Comparison of ENCODE assay signal across 26 cellular contexts in the genomic region with DNA sequence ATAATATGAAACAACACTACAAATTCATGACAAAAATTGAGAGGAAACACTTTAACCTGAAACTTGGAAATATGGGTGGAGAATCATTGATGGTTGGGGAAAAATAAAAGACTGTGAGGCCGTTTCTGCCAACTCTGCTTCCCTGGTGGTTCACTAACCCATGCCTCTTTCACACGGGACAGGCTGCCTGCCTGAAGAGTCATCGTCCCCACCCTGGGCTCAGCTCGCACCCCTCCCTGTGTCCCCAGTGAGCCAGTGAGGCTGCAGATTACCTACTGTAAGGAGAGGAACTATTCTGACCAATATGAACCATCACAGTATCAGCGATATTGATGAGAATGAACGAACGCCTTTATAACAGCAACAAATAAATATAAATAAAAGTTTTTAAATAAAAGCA.
DNase-seq lines count a peak whose midpoint lies in the region; ATAC-seq, FAIRE-seq and TF ChIP-seq lines count a peak whose summit lies in the region.
"Had no signal": no experiment of that assay in that cellular context is flagged by ENCODE, and none has a peak within 500 bp of the region (broad histone marks: within the 10 kb centered on the region; RNA-seq: fewer than 3 reads in every experiment).

No MANE protein-coding gene starts in this region.

- intact Hi-C loops in mucosa of descending colon (cut with DNase I, micrococcal nuclease), result no loop called here
- intact Hi-C loops in kidney (cut with DNase I), result no loop called here

- peak overlapping the region; percentile 40 to 84 for H2BK12ac ChIP-seq in mesenchymal stem cell (ENCODE audit: low read length in 2 of 2)

- DNase-seq in GM23338 (ENCODE audit: low spot score) (no peak), WTC11 (ENCODE audit: low spot score) (no peak), mesenchymal stem cell (no peak), mucosa of descending colon (no peak), NOMO-1 (lab: John Stamatoyannopoulos, UW; ENCODE audit: unreplicated experiment in 2 of 2) (no peak), kidney (no peak)
- no peak for DNase-seq in activated T-cell treated with anti-CD3 and anti-CD28 coated beads, Interleukin-2, amount 50 U/mL, for 24 hours
- DNase-seq: ACHN; Calu3; DMS153; IMR-90; NCI-H1092 treated with DMSO at 0.1 percent for 48 hours; NCI-H1436; NCI-H187 treated with DMSO at 0.1 percent for 48 hours; NCI-H446; NCI-H524 treated with DMSO at 0.1 percent for 48 hours; NCI-H774; NK-92 treated with Interleukin-12 subunit alpha and Interleukin-12 subunit beta, amount 100 ng/mL, for 24 hours; Right ventricle myocardium superior; RPMI8226 had no signal

- H2BK120ac ChIP-seq in mesenchymal stem cell (ENCODE audit: low read depth, low read length), result peak overlapping the region; percentile 42

- H3K9me3 Mint-ChIP-seq in GM23338 (no peaks in the 10 kb centered on the region), WTC11 (no peaks in the 10 kb centered on the region)
- peaks cover 7% of the 10 kb centered on the region for H3K9me3 Mint-ChIP-seq in activated T-cell treated with anti-CD3 and anti-CD28 coated beads, Interleukin-2, amount 50 U/mL, for 24 hours

- no peak overlapping the region for H3K4ac ChIP-seq in mesenchymal stem cell (ENCODE audit: low read depth in 1 of 2, low read length in 2 of 2)

- no peak overlapping the region for H3K27ac ChIP-seq in ACC112 (ENCODE audit: low read depth, low read length)
- no peak overlapping the region for H3K27ac ChIP-seq in GM23338 (ENCODE audit: low read depth)
- no peak overlapping the region for H3K27ac ChIP-seq in mesenchymal stem cell (ENCODE audit: low read length, poor library complexity, severe bottlenecking)
- H3K27ac ChIP-seq in kidney (ENCODE audit: low read depth in 2 of 2, low read length in 2 of 2), result no peak overlapping the region
- H3K27ac ChIP-seq: 22Rv1, KMS-11, SJSA1 had no signal

- H3K4me2 ChIP-seq in GM23338 (no peak overlapping the region), mesenchymal stem cell (ENCODE audit: low read length, poor library complexity, severe bottlenecking) (no peak overlapping the region)
- H3K4me2 ChIP-seq: KMS-11 had no signal

- H3K9ac ChIP-seq in mesenchymal stem cell (ENCODE audit: low read length) (no peak overlapping the region), kidney (ENCODE audit: low read length in 2 of 2) (no peak overlapping the region)
- H3K9ac ChIP-seq: KMS-11 had no signal

- no peaks in the 10 kb centered on the region for H3K27me3 Mint-ChIP-seq in GM23338 (ENCODE audit: insufficient read depth, low read depth, poor library complexity)
- H3K27me3 Mint-ChIP-seq in WTC11 (ENCODE audit: low read depth), result no peaks in the 10 kb centered on the region
- no peaks in the 10 kb centered on the region for H3K27me3 Mint-ChIP-seq in activated T-cell treated with anti-CD3 and anti-CD28 coated beads, Interleukin-2, amount 50 U/mL, for 24 hours

- POLR2A ChIA-PET in WTC11 (lab: Charles Lee), result no interaction called here

- H3K79me2 ChIP-seq in ACC112 (ENCODE audit: control insufficient read depth, insufficient read depth, low read length, unreplicated experiment), result no peaks in the 10 kb centered on the region
- no peaks in the 10 kb centered on the region for H3K79me2 ChIP-seq in GM23338 (replicated peaks; ENCODE audit: insufficient read depth)

- WGBS in mesenchymal stem cell, result 65% methylated on average over 4 of the region's 7 CpGs

- H2AK5ac ChIP-seq in mesenchymal stem cell (ENCODE audit: low read length, severe bottlenecking), result no peak overlapping the region

- no peak overlapping the region for H4K91ac ChIP-seq in mesenchymal stem cell (ENCODE audit: low read length)

- 0 out of 2 replicates have a peak, but pooled peaks cover 6% of the 10 kb centered on the region for H3K9me2 ChIP-seq in GM23338 (ENCODE audit: insufficient read depth)

- CTCF ChIA-PET in WTC11 (lab: Charles Lee), result no interaction called here

- no peak overlapping the region for H3K23ac ChIP-seq in mesenchymal stem cell (ENCODE audit: low read length in 2 of 2)

- H3K36me3 Mint-ChIP-seq in GM23338 (ENCODE audit: low read depth) (no peaks in the 10 kb centered on the region; the same call in 2 of the 3 replicates), WTC11 (no peaks in the 10 kb centered on the region)
- no peaks in the 10 kb centered on the region for H3K36me3 Mint-ChIP-seq in activated T-cell treated with anti-CD3 and anti-CD28 coated beads, Interleukin-2, amount 50 U/mL, for 24 hours (ENCODE audit: low read depth)

- H2BK5ac ChIP-seq in mesenchymal stem cell (ENCODE audit: low read depth, low read length, poor library complexity, severe bottlenecking), result no peak overlapping the region

- H4K8ac ChIP-seq in mesenchymal stem cell (ENCODE audit: low read length), result peak overlapping the region; percentile 27

- H3K27me3 ChIP-seq in ACC112 (ENCODE audit: insufficient read depth, low read length), result no peaks in the 10 kb centered on the region
- H3K27me3 ChIP-seq in GM23338 (ENCODE audit: insufficient read depth), result no peaks in the 10 kb centered on the region
- no peaks in the 10 kb centered on the region for H3K27me3 ChIP-seq in mesenchymal stem cell (ENCODE audit: control insufficient read depth in 1 of 2, insufficient read depth in 1 of 2, low read length in 2 of 2)
- H3K27me3 ChIP-seq: SJSA1 had no signal

- no peak overlapping the region for H3K14ac ChIP-seq in mesenchymal stem cell (ENCODE audit: low read length in 2 of 2)

- H3K9me3 ChIP-seq in mesenchymal stem cell (ENCODE audit: control insufficient read depth, low read length), result no peaks in the 10 kb centered on the region
- H3K9me3 ChIP-seq in mucosa of descending colon, result no peaks in the 10 kb centered on the region
- no peaks in the 10 kb centered on the region for H3K9me3 ChIP-seq in kidney (ENCODE audit: control insufficient read depth in 1 of 2, low read length in 2 of 2)
- H3K9me3 ChIP-seq: SJSA1 had no signal

- H3K4me1 ChIP-seq in ACC112 (ENCODE audit: control insufficient read depth, insufficient read depth, low read length, unreplicated experiment), result peaks cover 17% of the 10 kb centered on the region
- H3K4me1 ChIP-seq in GM23338 (ENCODE audit: insufficient read depth), result peaks cover 9% of the 10 kb centered on the region
- peaks cover 1% of the 10 kb centered on the region for H3K4me1 ChIP-seq in mesenchymal stem cell (ENCODE audit: control insufficient read depth, insufficient read depth, low read depth, low read length)
- H3K4me1 ChIP-seq in mucosa of descending colon (ENCODE audit: low read depth), result no peaks in the 10 kb centered on the region
- no peaks in the 10 kb centered on the region for H3K4me1 ChIP-seq in kidney (ENCODE audit: control insufficient read depth in 1 of 2, insufficient read depth in 1 of 2, low read depth in 1 of 2, low read length in 2 of 2)

- H3K18ac ChIP-seq in mesenchymal stem cell (ENCODE audit: low read depth in 1 of 2, low read length in 2 of 2), result peak overlapping the region in 1 of 2 experiments; percentile 78

- no peaks in the 10 kb centered on the region for H3F3A ChIP-seq in GM23338 (replicated peaks; ENCODE audit: low read depth)

- no peaks in the 10 kb centered on the region for H3K79me1 ChIP-seq in mesenchymal stem cell (replicated peaks; ENCODE audit: low read length, poor library complexity, severe bottlenecking)

- ATAC-seq in GM23338 (peak; percentile 67), WTC11 (peak; percentile 40; the same call in 1 of the 2 replicates), mucosa of descending colon (no peak)
- ATAC-seq: HCT116 had no signal

- H3K4me3 ChIP-seq in ACC112 (ENCODE audit: low read depth, low read length) (no peak overlapping the region), GM23338 (no peak overlapping the region), mesenchymal stem cell (ENCODE audit: insufficient read depth in 1 of 2, low read depth in 1 of 2, low read length in 2 of 2) (no peak overlapping the region), mucosa of descending colon (no peak overlapping the region), kidney (ENCODE audit: low read length in 2 of 2) (no peak overlapping the region)
- H3K4me3 ChIP-seq: SJSA1 had no signal

- H3K27ac Mint-ChIP-seq in GM23338 (no peak overlapping the region), WTC11 (no peak overlapping the region)
- H3K27ac Mint-ChIP-seq in activated T-cell treated with anti-CD3 and anti-CD28 coated beads, Interleukin-2, amount 50 U/mL, for 24 hours, result no peak overlapping the region

- H3K4me1 Mint-ChIP-seq in GM23338 (peaks cover 9% of the 10 kb centered on the region; the same call in 2 of the 3 replicates), WTC11 (peaks cover 11% of the 10 kb centered on the region)
- H3K4me1 Mint-ChIP-seq in activated T-cell treated with anti-CD3 and anti-CD28 coated beads, Interleukin-2, amount 50 U/mL, for 24 hours (ENCODE audit: low read depth), result no peaks in the 10 kb centered on the region

- H2AFZ ChIP-seq in ACC112 (ENCODE audit: low read length, unreplicated experiment) (peak overlapping the region; percentile 50), GM23338 (no peak overlapping the region), mesenchymal stem cell (ENCODE audit: low read depth, low read length) (no peak overlapping the region)

- H3K36me3 ChIP-seq in ACC112 (ENCODE audit: insufficient read depth, low read length) (no peaks in the 10 kb centered on the region), GM23338 (ENCODE audit: insufficient read depth) (no peaks in the 10 kb centered on the region), mesenchymal stem cell (ENCODE audit: control insufficient read depth in 1 of 2, insufficient read depth in 2 of 2, low read depth in 1 of 2, low read length in 2 of 2) (no peaks in the 10 kb centered on the region), mucosa of descending colon (ENCODE audit: low read depth) (no peaks in the 10 kb centered on the region), kidney (ENCODE audit: control insufficient read depth in 1 of 2, insufficient read depth in 2 of 2, low read length in 2 of 2) (no peaks in the 10 kb centered on the region)
- H3K36me3 ChIP-seq: SJSA1 had no signal

- H3K4me3 Mint-ChIP-seq in GM23338 (no peak overlapping the region), WTC11 (no peak overlapping the region)
- no peak overlapping the region for H3K4me3 Mint-ChIP-seq in activated T-cell treated with anti-CD3 and anti-CD28 coated beads, Interleukin-2, amount 50 U/mL, for 24 hours

- TF ChIP-seq CTCF in GM23338 (conservative IDR thresholded peaks at IDR 0.05; ENCODE audit: low read depth in 2 of 2) (no peak), WTC11 (IDR thresholded peaks at IDR 0.05) (no peak), mucosa of descending colon (IDR thresholded peaks at IDR 0.05) (no peak), kidney (IDR thresholded peaks at IDR 0.05; ENCODE audit: borderline replicate concordance, extremely low read depth, insufficient read depth) (no peak)

- H4K20me1 ChIP-seq in GM23338 (replicated peaks; ENCODE audit: insufficient read depth), result no peaks in the 10 kb centered on the region

- peak overlapping the region; percentile 44 for H2BK15ac ChIP-seq in mesenchymal stem cell (ENCODE audit: low read depth, poor library complexity, severe bottlenecking)

- FAIRE-seq in kidney (lab: Jason Lieb, UNC), result no peak
- FAIRE-seq: H1 had no signal

TF ChIP-seq in GM23338, 12 proteins besides CTCF, POLR2A, EP300 and RAD21 (continues in another document):
- TF ChIP-seq STAT1 (IDR thresholded peaks at IDR 0.05; ENCODE audit: unreplicated experiment), result no peak
- TF ChIP-seq ZNF331 (CRISPR knock-in tag; IDR thresholded peaks at IDR 0.05; ENCODE audit: low read depth), result no peak

TF ChIP-seq in WTC11, 78 proteins besides CTCF, POLR2A, EP300 and RAD21 (continues in another document):
- TF ChIP-seq ZNF317 (CRISPR knock-in tag; IDR thresholded peaks at IDR 0.05; ENCODE audit: borderline replicate concordance, low read depth), result no peak
